35 cellular contexts compared by ENCODE assay signal in genomic region chr1:195915826-195916225, GRCh38.
"Had no signal": no experiment of that assay in that cellular context is flagged by ENCODE, and none has a peak within 500 bp of the region (broad histone marks: within the 10 kb centered on the region; RNA-seq: fewer than 3 reads in every experiment).

No MANE protein-coding gene starts in this region.

- DNase-seq: activated CD4-positive, alpha-beta T cell treated with anti-CD3 and anti-CD28 coated beads for 36 hours; activated CD4-positive, alpha-beta T cell treated with anti-CD3 and anti-CD28 coated beads, Interleukin-2, amount 10 ng/mL, durations not matched to agents 7 days and 5 days; activated CD4-positive, alpha-beta T cell treated with anti-CD3 and anti-CD28 coated beads, Interleukin-2, amount 50 U/mL, for 48 hours; activated CD8-positive, alpha-beta T cell treated with anti-CD3 and anti-CD28 coated beads, Interleukin-2, amount 10 ng/mL, durations not matched to agents 7 days and 5 days; activated gamma-delta T cell; activated naive CD4-positive, alpha-beta T cell treated with Interleukin-2 at 50 U/mL for 16 hours; activated naive CD8-positive, alpha-beta T cell treated with anti-CD3 and anti-CD28 coated beads, Interleukin-2, amount 50 U/mL, for 24 hours; activated T-cell treated with anti-CD3 and anti-CD28 coated beads, Interleukin-2, amount 50 U/mL, for 24 hours; anterior cingulate cortex; caudate nucleus; cerebellar nuclear complex; KG1; MM.1S; NCI-H1048; NCI-H1105 treated with DMSO at 0.1 percent for 48 hours; NCI-H1436; NCI-H1694 treated with DMSO at 0.1 percent for 48 hours; NCI-H2029; NCI-H2171; NCI-H2227 treated with DMSO at 0.1 percent for 48 hours; NCI-H446; NCI-H510A treated with DMSO at 0.1 percent for 48 hours; NCI-H69; NCI-H82; SHP77 had no signal

- ATAC-seq: activated CD4-positive, alpha-beta T cell treated with anti-CD3 and anti-CD28 coated beads for 36 hours; activated CD4-positive, CD25-positive, alpha-beta regulatory T cell treated with anti-CD3 and anti-CD28 coated beads, Interleukin-2, amount 50 U/mL, for 24 hours; activated CD8-positive, alpha-beta T cell treated with anti-CD3 and anti-CD28 coated beads, Interleukin-2, amount 10 ng/mL, durations not matched to agents 7 days and 5 days; activated naive CD8-positive, alpha-beta T cell treated with anti-CD3 and anti-CD28 coated beads, Interleukin-2, amount 50 U/mL, for 24 hours; Panc1; SK-N-SH treated with all-trans-retinoic acid at 6 μM for 48 hours; WTC11 had no signal

- H3K27me3 Mint-ChIP-seq: activated CD4-positive, alpha-beta T cell treated with anti-CD3 and anti-CD28 coated beads for 36 hours; activated CD4-positive, alpha-beta T cell treated with anti-CD3 and anti-CD28 coated beads, Interleukin-2, amount 10 ng/mL, durations not matched to agents 7 days and 5 days; activated naive CD8-positive, alpha-beta T cell; activated naive CD8-positive, alpha-beta T cell treated with anti-CD3 and anti-CD28 coated beads, Interleukin-2, amount 50 U/mL, for 24 hours; activated T-cell treated with anti-CD3 and anti-CD28 coated beads, Interleukin-2, amount 50 U/mL, for 24 hours; brain; IgD-negative memory B cell had no signal

- H3K27ac Mint-ChIP-seq: activated CD4-positive, alpha-beta T cell treated with anti-CD3 and anti-CD28 coated beads for 36 hours; activated CD4-positive, alpha-beta T cell treated with anti-CD3 and anti-CD28 coated beads, Interleukin-2, amount 10 ng/mL, durations not matched to agents 7 days and 5 days; activated CD8-positive, alpha-beta T cell treated with anti-CD3 and anti-CD28 coated beads, Interleukin-2, amount 10 ng/mL, durations not matched to agents 7 days and 5 days; activated naive CD8-positive, alpha-beta T cell; activated naive CD8-positive, alpha-beta T cell treated with anti-CD3 and anti-CD28 coated beads, Interleukin-2, amount 50 U/mL, for 24 hours; activated T-cell treated with anti-CD3 and anti-CD28 coated beads, Interleukin-2, amount 50 U/mL, for 24 hours; activated T-helper 2 cell treated with anti-CD3 and anti-CD28 coated beads, Interferon-gamma antibody, Interleukin-2, Interleukin-4, amounts not matched to agents 10 μg/mL and 5 μg/mL and 100 μg/mL, durations not matched to agents 14 hours and 24 hours and 36 hours; brain; IgD-negative memory B cell; T-helper 1 cell treated with Interleukin-12 subunit alpha and Interleukin-12 subunit beta and Interleukin-4 antibody, amounts not matched to agents 30 μg/mL and 1 μg/mL, for 36 hours; T-helper 2 cell treated with Interferon-gamma antibody and Interleukin-4, amounts not matched to agents 5 μg/mL and 100 μg/mL, for 36 hours; WTC11 had no signal

- H3K4me3 Mint-ChIP-seq: activated CD4-positive, alpha-beta T cell treated with anti-CD3 and anti-CD28 coated beads for 36 hours; activated CD4-positive, alpha-beta T cell treated with anti-CD3 and anti-CD28 coated beads, Interleukin-2, amount 10 ng/mL, durations not matched to agents 7 days and 5 days; activated CD8-positive, alpha-beta T cell treated with anti-CD3 and anti-CD28 coated beads, Interleukin-2, amount 10 ng/mL, durations not matched to agents 7 days and 5 days; activated naive CD8-positive, alpha-beta T cell; activated naive CD8-positive, alpha-beta T cell treated with anti-CD3 and anti-CD28 coated beads, Interleukin-2, amount 50 U/mL, for 24 hours; activated T-cell treated with anti-CD3 and anti-CD28 coated beads, Interleukin-2, amount 50 U/mL, for 24 hours; brain; IgD-negative memory B cell; T-helper 1 cell treated with Interleukin-12 subunit alpha and Interleukin-12 subunit beta and Interleukin-4 antibody, amounts not matched to agents 30 μg/mL and 1 μg/mL, for 36 hours; T-helper 2 cell treated with Interferon-gamma antibody and Interleukin-4, amounts not matched to agents 5 μg/mL and 100 μg/mL, for 36 hours; WTC11 had no signal

- H3K4me1 Mint-ChIP-seq: activated CD4-positive, alpha-beta T cell treated with anti-CD3 and anti-CD28 coated beads for 36 hours; activated CD4-positive, alpha-beta T cell treated with anti-CD3 and anti-CD28 coated beads, Interleukin-2, amount 10 ng/mL, durations not matched to agents 7 days and 5 days; activated naive CD8-positive, alpha-beta T cell treated with anti-CD3 and anti-CD28 coated beads, Interleukin-2, amount 50 U/mL, for 24 hours; brain; IgD-negative memory B cell; WTC11 had no signal

- H3K36me3 Mint-ChIP-seq: activated naive CD8-positive, alpha-beta T cell; brain had no signal

- H3K9me3 Mint-ChIP-seq: activated T-helper 2 cell treated with anti-CD3 and anti-CD28 coated beads, Interferon-gamma antibody, Interleukin-2, Interleukin-4, amounts not matched to agents 10 μg/mL and 5 μg/mL and 100 μg/mL, durations not matched to agents 14 hours and 24 hours and 36 hours; IgD-negative memory B cell had no signal
